ENCODE assay signal across 13 cellular contexts in the genomic region with DNA sequence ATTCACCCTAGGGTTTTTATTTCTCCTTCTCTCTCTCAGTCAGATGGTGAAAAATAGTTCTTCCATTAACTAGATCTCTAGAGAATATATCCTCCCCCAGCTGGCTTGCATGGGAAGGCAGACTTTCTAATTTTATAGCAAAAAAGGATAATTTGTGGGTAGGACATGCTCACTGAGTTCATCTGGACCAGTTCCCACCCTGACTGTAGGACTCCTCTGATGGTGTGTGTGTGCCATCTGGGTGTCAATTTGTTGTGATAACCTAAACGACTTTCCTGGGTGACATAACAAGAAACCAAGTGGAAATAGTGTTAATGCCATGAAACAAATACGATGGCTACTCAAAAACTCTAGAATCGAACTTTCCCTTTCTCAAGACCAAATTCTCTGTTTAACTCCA. TPM values are rescaled to one million over a fixed set of nuclear protein-coding genes. Genes with fewer than 3 reads are reported as not detected.
DNase-seq lines count a peak whose midpoint lies in the region; ATAC-seq and TF ChIP-seq lines count a peak whose summit lies in the region.
"Had no signal": no experiment of that assay in that cellular context is flagged by ENCODE, and none has a peak within 500 bp of the region (broad histone marks: within the 10 kb centered on the region; RNA-seq: fewer than 3 reads in every experiment).

No MANE protein-coding gene starts in this region.

- H3K4me3 ChIP-seq in BLaER1 treated with 17β-estradiol and CSF1 and Interleukin-3, amounts not matched to agents 10 nM and 100 nM = no peak overlapping the region; a peak in 1 of 20 replicates
- no peak overlapping the region for H3K4me3 ChIP-seq in left lung

- no peak for TF ChIP-seq CTCF in left lung (IDR thresholded peaks at IDR 0.05)

- H3K9ac ChIP-seq in BLaER1 treated with 17β-estradiol and CSF1 and Interleukin-3, amounts not matched to agents 10 nM and 100 nM = no peak overlapping the region

- peaks cover 0 to 26% (median 8%) of the 10 kb centered on the region in 11 experiments; a peak in 10 of 22 replicates for H3K9me3 ChIP-seq in BLaER1 treated with 17β-estradiol and CSF1 and Interleukin-3, amounts not matched to agents 10 nM and 100 nM (replicated peaks in 1 of 11)
- H3K9me3 ChIP-seq in left lung = no peaks in the 10 kb centered on the region

- H3K4me2 ChIP-seq in BLaER1 treated with 17β-estradiol and CSF1 and Interleukin-3, amounts not matched to agents 10 nM and 100 nM = peak overlapping the region in 7 of 11 experiments; percentile 50 to 74 (median 68); a peak in 14 of 22 replicates

- ATAC-seq in SK-N-SH treated with all-trans-retinoic acid at 6 μM for 48 hours (no peak), left lung (no peak)
- ATAC-seq: CD8-positive, alpha-beta T cell; HCT116 had no signal

- intact Hi-C loops in left lung (cut with DNase I) = no loop called here

- H3K27ac ChIP-seq in BLaER1 treated with 17β-estradiol and CSF1 and Interleukin-3, amounts not matched to agents 10 nM and 100 nM = no peak overlapping the region
- H3K27ac ChIP-seq in left lung = no peak overlapping the region

- H3K36me3 ChIP-seq in BLaER1 treated with 17β-estradiol and CSF1 and Interleukin-3, amounts not matched to agents 10 nM and 100 nM = peaks cover 0 to 15% (median 0%) of the 10 kb centered on the region in 11 experiments; a peak in 3 of 22 replicates
- H3K36me3 ChIP-seq in left lung = no peaks in the 10 kb centered on the region

- H3K27me3 ChIP-seq in BLaER1 treated with 17β-estradiol and CSF1 and Interleukin-3, amounts not matched to agents 10 nM and 100 nM = no peaks in the 10 kb centered on the region
- no peaks in the 10 kb centered on the region for H3K27me3 ChIP-seq in left lung

- H3K4me1 ChIP-seq in BLaER1 treated with 17β-estradiol and CSF1 and Interleukin-3, amounts not matched to agents 10 nM and 100 nM = peaks cover 0 to 42% (median 25%) of the 10 kb centered on the region in 10 experiments; a peak in 15 of 20 replicates
- H3K4me1 ChIP-seq in left lung = no peaks in the 10 kb centered on the region

- no peaks in the 10 kb centered on the region for H4K20me1 ChIP-seq in BLaER1 treated with 17β-estradiol and CSF1 and Interleukin-3, amounts not matched to agents 10 nM and 100 nM

- DNase-seq in NCI-H2171 (lab: John Stamatoyannopoulos, UW) (peak; percentile 10), fibroblast of peridontal ligament (ENCODE audit: extremely low read depth) (peak; percentile 5), globus pallidus (ENCODE audit: low spot score) (no peak), left lung (no peak)
- no peak for DNase-seq in stimulated activated naive CD4-positive, alpha-beta T cell treated with Interleukin-2 at 50 U/mL for 16 hours (lab: John Stamatoyannopoulos, UW)
- DNase-seq: ACHN; CD8-positive, alpha-beta T cell; COR-L47; IMR-90; KBM-7 had no signal

TF ChIP-seq in SK-N-SH treated with all-trans-retinoic acid at 6 μM for 48 hours, 23 proteins besides CTCF, POLR2A, EP300 and RAD21:
- TF ChIP-seq SNAI2 (CRISPR knock-in tag; IDR thresholded peaks at IDR 0.05) (no peak), BACH2 (CRISPR knock-in tag; IDR thresholded peaks at IDR 0.05; ENCODE audit: borderline replicate concordance) (no peak), ZNF8 (CRISPR knock-in tag; IDR thresholded peaks at IDR 0.05) (no peak), ZFP3 (CRISPR knock-in tag; IDR thresholded peaks at IDR 0.05) (no peak), ARNTL (CRISPR knock-in tag; IDR thresholded peaks at IDR 0.05; ENCODE audit: borderline replicate concordance, low read depth) (no peak), OSR1 (CRISPR knock-in tag; IDR thresholded peaks at IDR 0.05) (no peak), RARB (CRISPR knock-in tag; IDR thresholded peaks at IDR 0.05) (no peak)
- TF ChIP-seq, protein P1, sequence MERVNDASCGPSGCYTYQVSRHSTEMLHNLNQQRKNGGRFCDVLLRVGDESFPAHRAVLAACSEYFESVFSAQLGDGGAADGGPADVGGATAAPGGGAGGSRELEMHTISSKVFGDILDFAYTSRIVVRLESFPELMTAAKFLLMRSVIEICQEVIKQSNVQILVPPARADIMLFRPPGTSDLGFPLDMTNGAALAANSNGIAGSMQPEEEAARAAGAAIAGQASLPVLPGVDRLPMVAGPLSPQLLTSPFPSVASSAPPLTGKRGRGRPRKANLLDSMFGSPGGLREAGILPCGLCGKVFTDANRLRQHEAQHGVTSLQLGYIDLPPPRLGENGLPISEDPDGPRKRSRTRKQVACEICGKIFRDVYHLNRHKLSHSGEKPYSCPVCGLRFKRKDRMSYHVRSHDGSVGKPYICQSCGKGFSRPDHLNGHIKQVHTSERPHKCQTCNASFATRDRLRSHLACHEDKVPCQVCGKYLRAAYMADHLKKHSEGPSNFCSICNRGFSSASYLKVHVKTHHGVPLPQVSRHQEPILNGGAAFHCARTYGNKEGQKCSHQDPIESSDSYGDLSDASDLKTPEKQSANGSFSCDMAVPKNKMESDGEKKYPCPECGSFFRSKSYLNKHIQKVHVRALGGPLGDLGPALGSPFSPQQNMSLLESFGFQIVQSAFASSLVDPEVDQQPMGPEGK (CRISPR knock-in tag; IDR thresholded peaks at IDR 0.05; ENCODE audit: borderline replicate concordance) = no peak
TF ChIP-seq in SK-N-SH treated with all-trans-retinoic acid at 6 μM for 48 hours: peak in this region for 0.

RNA-seq across cellular contexts. Expression of gene APBA1, which starts 44.9 kb away (rescaled TPM):
- 1 to 10 TPM; 2.4 to 2.5 TPM for total RNA-seq in left lung

Comparison
In these comparisons a context has a peak if more than half of its experiments do, and no peak if none do; other contexts are left out.
1. DNase-seq: peak in NCI-H2171 (single experiment) and fibroblast of peridontal ligament (single experiment); none in stimulated activated naive CD4-positive, alpha-beta T cell treated with Interleukin-2 at 50 U/mL for 16 hours (single experiment), globus pallidus (single experiment) and left lung (0 of 2).